In genomic region chr7:158468225-158468624, GRCh38 we compare ENCODE assay signal across 25 cellular contexts.
"Had no signal": no experiment of that assay in that cellular context is flagged by ENCODE, and none has a peak within 500 bp of the region (broad histone marks: within the 10 kb centered on the region; RNA-seq: fewer than 3 reads in every experiment).

No MANE protein-coding gene starts in this region.

- H3K27ac ChIP-seq: colonic mucosa, esophagus muscularis mucosa, hepatocyte, left lung, parathyroid adenoma, thyroid gland, upper lobe of right lung had no signal

- ATAC-seq: activated CD4-positive, alpha-beta T cell treated with anti-CD3 and anti-CD28 coated beads for 36 hours; effector memory CD8-positive, alpha-beta T cell; left lung; upper lobe of right lung had no signal

- H3K9ac ChIP-seq: parathyroid adenoma had no signal

- H3K4me1 ChIP-seq: colonic mucosa, parathyroid adenoma, thyroid gland, upper lobe of right lung had no signal

- DNase-seq: activated B cell treated with CpG ODN at 0.5 μM for 24 hours; activated CD4-positive, alpha-beta T cell treated with anti-CD3 and anti-CD28 coated beads for 36 hours; activated CD4-positive, alpha-beta T cell treated with anti-CD3 and anti-CD28 coated beads, Interleukin-2, amount 50 U/mL, for 4 hours; activated CD8-positive, alpha-beta memory T cell treated with anti-CD3 and anti-CD28 coated beads for 24 hours; activated CD8-positive, alpha-beta memory T cell treated with anti-CD3 and anti-CD28 coated beads, Interleukin-2, amount 50 U/mL, for 4 hours; activated naive CD4-positive, alpha-beta T cell treated with Interleukin-2 at 50 U/mL for 16 hours; activated naive CD8-positive, alpha-beta T cell treated with anti-CD3 and anti-CD28 coated beads, Interleukin-2, amount 10 ng/mL, durations not matched to agents 7 days and 5 days; activated T-cell treated with anti-CD3 and anti-CD28 coated beads, Interleukin-2, amount 50 U/mL, for 48 hours; amniotic stem cell; colonic mucosa; dorsolateral prefrontal cortex; effector memory CD8-positive, alpha-beta T cell; glutamatergic neuron; kidney; left lung; mammary epithelial cell; right cardiac atrium; stimulated activated CD4-positive, alpha-beta T cell treated with anti-CD3 and anti-CD28 coated beads, Interleukin-12 subunit alpha, Interleukin-12 subunit beta, amount 100 ng/mL, for 4 hours; substantia nigra; T-helper 9 cell; thyroid gland; upper lobe of right lung had no signal

- H3K36me3 ChIP-seq: colonic mucosa, esophagus muscularis mucosa, left lung, thyroid gland, upper lobe of right lung had no signal

- H3K9me3 ChIP-seq: colonic mucosa, esophagus muscularis mucosa, left lung, thyroid gland, upper lobe of right lung had no signal

- H3K4me3 ChIP-seq: colonic mucosa, dorsolateral prefrontal cortex, esophagus muscularis mucosa, hepatocyte, left lung, thyroid gland, upper lobe of right lung had no signal

- H3K27me3 ChIP-seq: colonic mucosa, hepatocyte, thyroid gland, upper lobe of right lung had no signal
